In genomic region chr10:84256510-84257342, GRCh38 we compare ENCODE assay signal across 9 cellular contexts. TPM values are rescaled to one million over a fixed set of nuclear protein-coding genes. Genes with fewer than 3 reads are reported as not detected.
DNase-seq lines count a peak whose midpoint lies in the region; ATAC-seq, FAIRE-seq and TF ChIP-seq lines count a peak whose summit lies in the region.
"Had no signal": no experiment of that assay in that cellular context is flagged by ENCODE, and none has a peak within 500 bp of the region (broad histone marks: within the 10 kb centered on the region; RNA-seq: fewer than 3 reads in every experiment).

No MANE protein-coding gene starts in this region.

- 0 out of 3 replicates have a peak, but pooled peaks cover 4% of the 10 kb centered on the region for H3K4me1 ChIP-seq in A549
- no peaks in the 10 kb centered on the region for H3K4me1 ChIP-seq in Panc1 (ENCODE audit: control insufficient read depth, insufficient read depth, low read length)
- H3K4me1 ChIP-seq: uterus had no signal

- no peak for FAIRE-seq in A549 (lab: Jason Lieb, UNC)

- 34% methylated on average over 34 of the region's 35 CpGs for WGBS in A549 (ENCODE audit: missing lambda C conversion rate)

- no peak for TF ChIP-seq EP300 in A549 (IDR thresholded peaks at IDR 0.05)

- H3K36me3 ChIP-seq in Panc1 (ENCODE audit: control insufficient read depth, insufficient read depth, low read length), result no peaks in the 10 kb centered on the region
- H3K36me3 ChIP-seq: uterus had no signal

- TF ChIP-seq CTCF in A549 (IDR thresholded peaks at IDR 0.05) (peak; percentile 56), Panc1 (IDR thresholded peaks at IDR 0.05) (peak; percentile 90), astrocyte of the spinal cord (IDR thresholded peaks at IDR 0.05; ENCODE audit: low read depth, low read length) (peak; percentile 73)

- peak; percentile 48 to 50; a peak in 4 of 5 replicates for TF ChIP-seq RAD21 in A549 (conservative IDR thresholded peaks at IDR 0.05 in 1 of 2, IDR thresholded peaks at IDR 0.05 in 1 of 2)

- peak overlapping the region; percentile 81 for H3K4me2 ChIP-seq in A549

- no peaks in the 10 kb centered on the region for H3K9me3 ChIP-seq in A549
- no peaks in the 10 kb centered on the region for H3K9me3 ChIP-seq in Panc1 (ENCODE audit: control insufficient read depth, insufficient read depth, low read depth, low read length)
- H3K9me3 ChIP-seq: uterus had no signal

- H3K27ac ChIP-seq in A549, result no peak overlapping the region
- no peak overlapping the region for H3K27ac ChIP-seq in Panc1 (ENCODE audit: low read length)
- H3K27ac ChIP-seq: uterus had no signal

- no TSS peak for BruUV-seq in Panc1 (replicated peaks; lab: Mats Ljungman, UMichigan)

- POLR2A ChIA-PET in A549 (lab: Yijun Ruan, JAX), result no interaction called here
- POLR2A ChIA-PET in Panc1 (lab: Charles Lee), result interaction anchor here (0.6 kb wide), 1 partner anchor 435 kb away, joined by 9 read pairs; no protein-coding TSS in a partner anchor

- H3K4me3 ChIP-seq in A549 (peak overlapping the region; percentile 31; the same call in 2 of the 3 replicates), Panc1 (ENCODE audit: low read depth in 2 of 2, low read length in 2 of 2) (peak overlapping the region; percentile 26 to 55), astrocyte of the spinal cord (ENCODE audit: low read depth, low read length) (no peak overlapping the region)
- H3K4me3 ChIP-seq: uterus had no signal

- H3K27me3 ChIP-seq in Panc1 (ENCODE audit: control insufficient read depth, insufficient read depth, low read length), result no peaks in the 10 kb centered on the region; the same call in 1 of the 2 replicates
- H3K27me3 ChIP-seq: uterus had no signal

- ATAC-seq in A549 (peak; percentile 70 to 88; a peak in 5 of 6 replicates), GM19395 (IDR thresholded peaks at IDR 0.05; ENCODE audit: unreplicated experiment) (peak; percentile 67), Panc1 (peak; percentile 83), HG03039 (IDR thresholded peaks at IDR 0.05; ENCODE audit: unreplicated experiment) (no peak)

- DNase-seq in A549 (ENCODE audit: low read depth in 1 of 2, low spot score in 1 of 2) (peak; percentile 44 to 67), Panc1 (ENCODE audit: low read depth, low spot score) (no peak), astrocyte of the spinal cord (ENCODE audit: low read depth, low spot score) (peak; percentile 42), iris pigment epithelial cell (ENCODE audit: low read depth) (peak; percentile 70), NCI-H2196 (lab: John Stamatoyannopoulos, UW; ENCODE audit: unreplicated experiment) (no peak)
- peak; percentile 44 to 57 for DNase-seq in stimulated activated CD4-positive, alpha-beta T cell treated with anti-CD3 and anti-CD28 coated beads, Interleukin-4, amount 100 ng/mL, for 48 hours (ENCODE audit: low read depth in 2 of 2)

- in situ Hi-C loops in Panc1 (cut with HindIII; ENCODE audit: low pct_unique_long_range_greater_than_20kb, low sequenced_read_pairs) (no loop called here), astrocyte of the spinal cord (cut with HindIII; ENCODE audit: low sequenced_read_pairs) (no loop called here)

- CTCF ChIA-PET in A549 (lab: Yijun Ruan, JAX), result interaction anchor here (0.6 to 15.3 kb wide), 24 partner anchors 8 to 282 kb away, joined by 3 to 341 read pairs (median 4); partner anchors contain the start of genes LRIT1 and RGR
- CTCF ChIA-PET in Panc1 (lab: Charles Lee), result interaction anchor here (0.7 to 1.2 kb wide), 3 partner anchors 23 to 118 kb away, joined by 3 to 4 read pairs (median 3); partner anchors contain the start of gene GHITM

- no peak for TF ChIP-seq POLR2A in A549 (IDR thresholded peaks at IDR 0.05; ENCODE audit: low read length)

- intact Hi-C loops in Panc1 (cut with micrococcal nuclease; ENCODE audit: unreplicated experiment), result no loop called here

TF ChIP-seq in A549, 52 proteins besides CTCF, POLR2A, EP300 and RAD21:
- no peak for TF ChIP-seq BHLHE40 (IDR thresholded peaks at IDR 0.05; ENCODE audit: low read depth, low read length)
- TF ChIP-seq HMGXB4 (CRISPR knock-in tag; IDR thresholded peaks at IDR 0.05; ENCODE audit: borderline replicate concordance), result no peak
- peak; percentile 96 for TF ChIP-seq E2F6 (IDR thresholded peaks at IDR 0.05; ENCODE audit: borderline replicate concordance, low read depth)
- TF ChIP-seq PBX3 (IDR thresholded peaks at IDR 0.05), result no peak
- 0 out of 3 replicates have a peak, but pooled peaks have one; percentile 25 for TF ChIP-seq SMC3 (IDR thresholded peaks at IDR 0.05)
- TF ChIP-seq MAX (IDR thresholded peaks at IDR 0.05), result peak; percentile 87
- TF ChIP-seq JUNB (IDR thresholded peaks at IDR 0.05), result no peak

RNA-seq across cellular contexts. Expression of gene RGR, which starts 11.9 kb away (rescaled TPM):
- polyA plus RNA-seq in A549 (2011; rRNA removed) (not detected in 2 replicates), A549 (2017; fragmentation: RNase III; extraction: RNeasy Plus Mini Kit Qiagen cat#74134 plus additional on column Dnase treatment) (not detected in 3 replicates)
- polyA plus RNA-seq in A549 (2012; cell fraction: cytosol; rRNA removed), result not detected in 2 replicates
- not detected in 2 replicates for polyA plus RNA-seq in A549 (2012; cell fraction: nucleus; rRNA removed)
- polyA minus RNA-seq in A549 (2011; rRNA and poly(A)+ RNA removed), result not detected in 2 replicates
- total RNA-seq in Panc1 (2021; ENCODE audit: unreplicated experiment), result not detected
- polyA plus RNA-seq in Panc1 (2012; ENCODE audit: insufficient read length), result not detected
- total RNA-seq: uterus had no signal

RNA-seq across cellular contexts. Expression of gene LRIT1, which starts 15.4 kb away (rescaled TPM):
- polyA plus RNA-seq in A549 (2011; rRNA removed) (not detected in 2 replicates), A549 (2017; fragmentation: RNase III; extraction: RNeasy Plus Mini Kit Qiagen cat#74134 plus additional on column Dnase treatment) (not detected in 3 replicates)
- polyA plus RNA-seq in A549 (2012; cell fraction: cytosol; rRNA removed), result not detected in 2 replicates
- not detected in 2 replicates for polyA plus RNA-seq in A549 (2012; cell fraction: nucleus; rRNA removed)
- polyA minus RNA-seq in A549 (2011; rRNA and poly(A)+ RNA removed), result not detected in 2 replicates
- not detected for total RNA-seq in Panc1 (2021; ENCODE audit: unreplicated experiment)
- not detected for polyA plus RNA-seq in Panc1 (2012; ENCODE audit: insufficient read length)
- total RNA-seq: uterus had no signal

RNA-seq across cellular contexts. Expression of gene LRIT2, which starts 31.4 kb away (rescaled TPM):
- polyA plus RNA-seq in A549 (2011; rRNA removed) (not detected in 2 replicates), A549 (2017; fragmentation: RNase III; extraction: RNeasy Plus Mini Kit Qiagen cat#74134 plus additional on column Dnase treatment) (not detected in 3 replicates)
- polyA plus RNA-seq in A549 (2012; cell fraction: cytosol; rRNA removed), result not detected in 2 replicates
- polyA plus RNA-seq in A549 (2012; cell fraction: nucleus; rRNA removed), result not detected in 2 replicates
- not detected in 2 replicates for polyA minus RNA-seq in A549 (2011; rRNA and poly(A)+ RNA removed)
- not detected for total RNA-seq in Panc1 (2021; ENCODE audit: unreplicated experiment)
- polyA plus RNA-seq in Panc1 (2012; ENCODE audit: insufficient read length), result not detected
- total RNA-seq: uterus had no signal

Comparison
In these comparisons a context has a peak if more than half of its experiments do, and no peak if none do; other contexts are left out.
1. DNase-seq: peak in A549 (2 of 2), astrocyte of the spinal cord (single experiment), iris pigment epithelial cell (single experiment) and stimulated activated CD4-positive, alpha-beta T cell treated with anti-CD3 and anti-CD28 coated beads, Interleukin-4, amount 100 ng/mL, for 48 hours (2 of 2); none in Panc1 (single experiment) and NCI-H2196 (single experiment).
2. Peak in every context shown above with its lines, with median percentiles within 50 percentile points of each other: CTCF ChIP-seq.